8 cellular contexts compared by ENCODE assay signal in genomic region chr19:4303778-4304508, GRCh38. TPM values are rescaled to one million over a fixed set of nuclear protein-coding genes. Genes with fewer than 3 reads are reported as not detected.
DNase-seq lines count a peak whose midpoint lies in the region; ATAC-seq and TF ChIP-seq lines count a peak whose summit lies in the region.
"Had no signal": no experiment of that assay in that cellular context is flagged by ENCODE, and none has a peak within 500 bp of the region (broad histone marks: within the 10 kb centered on the region; RNA-seq: fewer than 3 reads in every experiment).

No MANE protein-coding gene starts in this region.

- no peak overlapping the region for H3K9ac ChIP-seq in smooth muscle cell (ENCODE audit: low read depth)
- H3K9ac ChIP-seq in colonic mucosa (ENCODE audit: low read depth in 2 of 2, low read length in 2 of 2): no peak overlapping the region

- no peaks in the 10 kb centered on the region for H3K4me1 ChIP-seq in HEK293 (ENCODE audit: control insufficient read depth, insufficient read depth, low read length)
- H3K4me1 ChIP-seq in smooth muscle cell (ENCODE audit: low read depth): no peaks in the 10 kb centered on the region
- H3K4me1 ChIP-seq in colonic mucosa: no peaks in the 10 kb centered on the region

- POLR2A ChIA-PET in HEK293 (lab: Yijun Ruan, JAX): interaction anchor here (0.6 to 1.2 kb wide), 4 partner anchors 16 to 115 kb away, joined by 3 to 4 read pairs (median 4); partner anchors contain the start of gene MPND

- H2AFZ ChIP-seq in smooth muscle cell (ENCODE audit: low read depth): peak overlapping the region; percentile 27

- H3K4me2 ChIP-seq in smooth muscle cell: peak overlapping the region; percentile 60

- H3K36me3 Mint-ChIP-seq in T-helper 17 cell (ENCODE audit: low read depth): no peaks in the 10 kb centered on the region

- H3K4me3 Mint-ChIP-seq in T-helper 17 cell: peak overlapping the region; percentile 63

- ATAC-seq in T-helper 17 cell (no peak), HG02763 (IDR thresholded peaks at IDR 0.05; ENCODE audit: unreplicated experiment) (no peak)

- H3K36me3 ChIP-seq in HEK293 (ENCODE audit: control insufficient read depth in 2 of 2, insufficient read depth in 1 of 2, low read length in 2 of 2): peaks cover 0 to 18% of the 10 kb centered on the region in 2 experiments; a peak in 2 of 3 replicates
- H3K36me3 ChIP-seq in smooth muscle cell (ENCODE audit: low read depth): no peaks in the 10 kb centered on the region
- H3K36me3 ChIP-seq in colonic mucosa: no peaks in the 10 kb centered on the region

- CTCF ChIA-PET in HEK293 (lab: Yijun Ruan, JAX): no interaction called here

- H3K27me3 ChIP-seq in smooth muscle cell (ENCODE audit: low read depth) (no peaks in the 10 kb centered on the region), colonic mucosa (no peaks in the 10 kb centered on the region)

- no peaks in the 10 kb centered on the region for H3K79me2 ChIP-seq in smooth muscle cell (ENCODE audit: low read depth)

- no peaks in the 10 kb centered on the region for H4K20me1 ChIP-seq in smooth muscle cell (ENCODE audit: low read depth)

- H3K27me3 Mint-ChIP-seq in T-helper 17 cell: no peaks in the 10 kb centered on the region

- WGBS in smooth muscle cell (ENCODE audit: low lambda C conversion rate): 66% methylated on average over 17 of the region's 18 CpGs

- peaks cover 18% of the 10 kb centered on the region for H3K4me1 Mint-ChIP-seq in T-helper 17 cell

- DNase-seq in T-helper 17 cell (no peak), fibroblast of the aortic adventitia (ENCODE audit: low read depth) (no peak), smooth muscle cell (lab: John Stamatoyannopoulos, UW; ENCODE audit: unreplicated experiment) (no peak), foreskin melanocyte (no peak), colonic mucosa (no peak)
- DNase-seq: NCI-H2029 treated with DMSO at 0.1 percent for 48 hours had no signal

- no peak overlapping the region for H3K27ac Mint-ChIP-seq in T-helper 17 cell

- no peak overlapping the region for H3K27ac ChIP-seq in HEK293 (ENCODE audit: extremely low read depth, low read depth, low read length)
- H3K27ac ChIP-seq in smooth muscle cell (ENCODE audit: low read depth): no peak overlapping the region
- no peak overlapping the region for H3K27ac ChIP-seq in colonic mucosa

- TF ChIP-seq CTCF in HEK293 (tag by site-specific recombination; IDR thresholded peaks at IDR 0.05) (no peak), fibroblast of the aortic adventitia (IDR thresholded peaks at IDR 0.05; ENCODE audit: insufficient read depth, low read length) (no peak), smooth muscle cell (IDR thresholded peaks at IDR 0.05; ENCODE audit: borderline replicate concordance, insufficient read depth, poor library complexity, severe bottlenecking) (no peak), colonic mucosa (IDR thresholded peaks at IDR 0.05) (no peak)

- no peaks in the 10 kb centered on the region for H3K9me3 ChIP-seq in HEK293 (ENCODE audit: control insufficient read depth, insufficient read depth, low read depth, low read length)
- H3K9me3 ChIP-seq in T-helper 17 cell (ENCODE audit: control insufficient read depth, low read length, poor library complexity, severe bottlenecking): no peaks in the 10 kb centered on the region
- no peaks in the 10 kb centered on the region for H3K9me3 ChIP-seq in smooth muscle cell (replicated peaks; ENCODE audit: low read depth)
- H3K9me3 ChIP-seq in colonic mucosa: no peaks in the 10 kb centered on the region

- H3K4me3 ChIP-seq in HEK293 (ENCODE audit: low read depth, low read length): no peak overlapping the region
- H3K4me3 ChIP-seq in fibroblast of the aortic adventitia (ENCODE audit: low read depth, low read length): peak overlapping the region; percentile 25
- H3K4me3 ChIP-seq in smooth muscle cell: peak overlapping the region; percentile 48
- H3K4me3 ChIP-seq in colonic mucosa: no peak overlapping the region

- intact Hi-C loops in colonic mucosa (cut with DNase I): no loop called here

- no peaks in the 10 kb centered on the region for H3F3A ChIP-seq in smooth muscle cell (ENCODE audit: low read depth)

TF ChIP-seq in HEK293, 187 proteins besides CTCF, POLR2A, EP300 and RAD21:
- TF ChIP-seq ZNF76 (tag by site-specific recombination; IDR thresholded peaks at IDR 0.05; ENCODE audit: borderline replicate concordance, low read depth) (peak; percentile 23; the same call in 1 of the 2 replicates), ZBTB20 (tag by site-specific recombination; IDR thresholded peaks at IDR 0.05) (0 out of 2 replicates have a peak, but pooled peaks have one; percentile 13), ZNF335 (tag by site-specific recombination; conservative IDR thresholded peaks at IDR 0.05) (peak; percentile 62), ZFP41 (tag by site-specific recombination; IDR thresholded peaks at IDR 0.05; ENCODE audit: borderline replicate concordance) (no peak), ZFP3 (tag by site-specific recombination; IDR thresholded peaks at IDR 0.05; ENCODE audit: low read depth) (peak; percentile 99), ZNF391 (tag by site-specific recombination; IDR thresholded peaks at IDR 0.05; ENCODE audit: borderline replicate concordance, low read depth) (no peak), ZNF341 (tag by site-specific recombination; IDR thresholded peaks at IDR 0.05; ENCODE audit: low read depth) (peak; percentile 47; the same call in 1 of the 2 replicates)

RNA-seq across cellular contexts. Expression of gene FSD1, which starts 0.5 kb away (rescaled TPM):
- total RNA-seq in T-helper 17 cell (1 to 10 TPM; 1.5 to 2.9 TPM), fibroblast of the aortic adventitia (ENCODE audit: low replicate concordance) (6.3 and 7.5 TPM in 2 replicates), smooth muscle cell (6.9 and 9.9 TPM in 2 replicates), colonic mucosa (1 to 10 TPM in 1 of 2 donors, under 1 TPM in 1; 0.98 to 2.4 TPM)
- polyA plus RNA-seq in smooth muscle cell: 16.0 and 16.5 TPM in 2 replicates

RNA-seq across cellular contexts. Expression of gene TMIGD2, which starts 1.8 kb away (rescaled TPM):
- total RNA-seq in T-helper 17 cell (1 to 10 TPM; 5.2 to 7.9 TPM), fibroblast of the aortic adventitia (ENCODE audit: low replicate concordance) (not detected in 2 replicates), smooth muscle cell (not detected in 2 replicates), colonic mucosa (under 1 TPM in 1 of 2 donors, not detected in 1; 0.74 TPM)
- not detected in 2 replicates for polyA plus RNA-seq in smooth muscle cell

RNA-seq across cellular contexts. Expression of gene SHD, which starts 24.9 kb away (rescaled TPM):
- total RNA-seq in T-helper 17 cell (not detected), fibroblast of the aortic adventitia (ENCODE audit: low replicate concordance) (not detected in 2 replicates), smooth muscle cell (not detected in 2 replicates), colonic mucosa (10 to 100 TPM; 16.8 to 19.3 TPM)
- not detected in 2 replicates for polyA plus RNA-seq in smooth muscle cell

RNA-seq across cellular contexts. Expression of gene STAP2, which starts 34.7 kb away (rescaled TPM):
- total RNA-seq in T-helper 17 cell (1 to 10 TPM; 1.9 to 3.3 TPM), fibroblast of the aortic adventitia (ENCODE audit: low replicate concordance) (1.2 and 7.5 TPM in 2 replicates), smooth muscle cell (10.7 and 13.0 TPM in 2 replicates), colonic mucosa (100 to 1,000 TPM; 197 to 218 TPM)
- polyA plus RNA-seq in smooth muscle cell: 8.3 and 26.5 TPM in 2 replicates

RNA-seq across cellular contexts. Expression of gene MPND, which starts 39.4 kb away (rescaled TPM):
- total RNA-seq in T-helper 17 cell: 10 to 100 TPM; 13.0 to 15.1 TPM
- 5.4 and 13.2 TPM in 2 replicates for total RNA-seq in fibroblast of the aortic adventitia (ENCODE audit: low replicate concordance)
- 2.4 and 3.9 TPM in 2 replicates for total RNA-seq in smooth muscle cell
- polyA plus RNA-seq in smooth muscle cell: 10.9 and 14.6 TPM in 2 replicates
- total RNA-seq in colonic mucosa: 10 to 100 TPM; 38.0 to 63.2 TPM

Comparison
In these comparisons a context has a peak if more than half of its experiments do, and no peak if none do; other contexts are left out.
1. H3K4me3 ChIP-seq: peak in fibroblast of the aortic adventitia (single experiment) and smooth muscle cell (single experiment); none in HEK293 (single experiment) and colonic mucosa (single experiment).
2. RNA of gene SHD, which starts 24.9 kb away (total RNA-seq): 16.8 to 19.3 TPM in colonic mucosa; not detected in T-helper 17 cell, not detected in fibroblast of the aortic adventitia and not detected in smooth muscle cell; every median in the first group is over 10 times any median in the second.